8 cellular contexts compared by ENCODE assay signal in the genomic region with DNA sequence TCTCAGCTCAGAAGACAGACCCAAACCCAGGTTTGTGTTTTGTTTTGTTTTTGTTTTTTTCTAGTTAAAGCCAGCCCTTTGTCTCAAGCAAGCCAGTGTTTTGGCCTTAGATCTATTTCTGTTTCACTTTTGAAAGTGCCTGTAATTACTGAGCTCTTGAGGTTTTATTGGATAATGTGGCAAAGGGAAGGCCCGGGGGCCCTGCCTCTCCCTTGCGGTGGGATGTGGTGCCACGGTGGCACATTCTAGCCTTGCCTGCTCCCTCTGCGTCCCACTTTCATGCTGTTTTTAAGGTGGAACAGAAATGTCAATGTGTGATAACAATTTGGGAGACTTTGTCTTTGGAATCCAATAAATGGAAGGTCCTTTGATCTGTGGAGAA. TPM values are rescaled to one million over a fixed set of nuclear protein-coding genes. Genes with fewer than 3 reads are reported as not detected.
A peak's percentile ranks its signal among the peaks of the same experiment; 100 is the strongest.
DNase-seq lines count a peak whose midpoint lies in the region; ATAC-seq, FAIRE-seq and TF ChIP-seq lines count a peak whose summit lies in the region.

No MANE protein-coding gene starts in this region.

- ATAC-seq in right cardiac atrium: no peak
- ATAC-seq in Right ventricle myocardium inferior: no peak
- ATAC-seq in upper lobe of left lung (ENCODE audit: low FRiP score in 2 of 2): no peak
- ATAC-seq in GM21423 (IDR thresholded peaks at IDR 0.05; ENCODE audit: unreplicated experiment): no peak

- H3K9ac ChIP-seq in kidney (ENCODE audit: low read length in 2 of 2): peak overlapping the region; percentile 12 to 80

- no peak for FAIRE-seq in kidney (lab: Jason Lieb, UNC)

- H3K4me1 ChIP-seq in right cardiac atrium (ENCODE audit: control insufficient read depth, insufficient read depth, low read length): peaks cover 11% of the 10 kb centered on the region
- peaks cover 22 to 35% of the 10 kb centered on the region in 2 donors for H3K4me1 ChIP-seq in kidney (ENCODE audit: control insufficient read depth in 1 of 2, insufficient read depth in 1 of 2, low read depth in 1 of 2, low read length in 2 of 2)
- peaks cover 44 to 72% (median 50%) of the 10 kb centered on the region in 4 donors for H3K4me1 ChIP-seq in upper lobe of left lung

- no peak for TF ChIP-seq POLR2A in upper lobe of left lung (IDR thresholded peaks at IDR 0.05)

- intact Hi-C loops in right cardiac atrium (cut with DNase I) (loop anchor here in 2 of 4 donors (5.0 to 10.0 kb wide), 3 partner anchors 100 to 160 kb away; no protein-coding TSS in a partner anchor), Right ventricle myocardium inferior (cut with DNase I) (loop anchor here (10.0 kb wide), 1 partner anchor 180 kb away; the partner anchor contains the start of gene RRM2), kidney (cut with DNase I) (no loop called here)

- peak overlapping the region; percentile 76 for H3K4me3 ChIP-seq in right cardiac atrium (ENCODE audit: low read length)
- peak overlapping the region; percentile 90 to 95 for H3K4me3 ChIP-seq in kidney (ENCODE audit: low read length in 2 of 2)
- H3K4me3 ChIP-seq in upper lobe of left lung: peak overlapping the region; percentile 7 to 93 (median 89)

- H3K9me3 ChIP-seq in right cardiac atrium (ENCODE audit: control insufficient read depth, low read length): no peaks in the 10 kb centered on the region
- no peaks in the 10 kb centered on the region for H3K9me3 ChIP-seq in kidney (ENCODE audit: control insufficient read depth in 1 of 2, low read length in 2 of 2)
- H3K9me3 ChIP-seq in upper lobe of left lung: no peaks in the 10 kb centered on the region

- H3K27ac ChIP-seq in right cardiac atrium (ENCODE audit: low read length): no peak overlapping the region
- peak overlapping the region in 1 of 2 donors; percentile 75 for H3K27ac ChIP-seq in kidney (ENCODE audit: low read depth in 2 of 2, low read length in 2 of 2)
- peak overlapping the region; percentile 88 to 95 (median 90) for H3K27ac ChIP-seq in upper lobe of left lung
- H3K27ac ChIP-seq in substantia nigra (ENCODE audit: low read depth, low read length, poor library complexity, severe bottlenecking): no peak overlapping the region

- no peaks in the 10 kb centered on the region for H3K36me3 ChIP-seq in kidney (ENCODE audit: control insufficient read depth in 1 of 2, insufficient read depth in 2 of 2, low read length in 2 of 2)
- no peaks in the 10 kb centered on the region for H3K36me3 ChIP-seq in upper lobe of left lung

- WGBS in right cardiac atrium: 55% methylated on average over 4 of the region's 4 CpGs
- whole genome bisulfite sequencing in upper lobe of left lung, 2 donors: 7 to 11% methylated on average over 4 of the region's 4 CpGs

- no peak for TF ChIP-seq EP300 in upper lobe of left lung (IDR thresholded peaks at IDR 0.05)

- DNase-seq in right cardiac atrium: no peak
- no peak for DNase-seq in Right ventricle myocardium inferior (ENCODE audit: missing footprints)
- DNase-seq in activated T-cell treated with anti-CD3 and anti-CD28 coated beads, Interleukin-2, amount 50 U/mL, for 48 hours: peak; percentile 60
- DNase-seq in kidney: no peak
- no peak for DNase-seq in upper lobe of left lung
- no peak for DNase-seq in NCI-H2171 (lab: John Stamatoyannopoulos, UW)
- DNase-seq in substantia nigra (lab: John Stamatoyannopoulos, UW): no peak

- no peak for TF ChIP-seq CTCF in kidney (IDR thresholded peaks at IDR 0.05; ENCODE audit: borderline replicate concordance, extremely low read depth, insufficient read depth)
- TF ChIP-seq CTCF in upper lobe of left lung (IDR thresholded peaks at IDR 0.05): no peak

- H3K27me3 ChIP-seq in right cardiac atrium (ENCODE audit: control insufficient read depth, insufficient read depth): no peaks in the 10 kb centered on the region
- H3K27me3 ChIP-seq in upper lobe of left lung: no peaks in the 10 kb centered on the region

RNA-seq across cellular contexts. Expression of gene HPCAL1, which starts 2.5 kb away (rescaled TPM):
- total RNA-seq in right cardiac atrium (10 to 100 TPM; 18.5 to 32.2 (median 24.2) TPM), Right ventricle myocardium inferior (41.9 TPM), kidney (47.3 TPM), upper lobe of left lung (100 to 1,000 TPM; 131 to 481 (median 261) TPM)
- polyA plus RNA-seq in right cardiac atrium (32.0 TPM), kidney (ENCODE audit: insufficient read depth, low read depth, low replicate concordance) (121 TPM)

Comparison
In these comparisons a context has a peak if more than half of its experiments do, and no peak if none do; other contexts are left out.
1. DNase-seq: peak in activated T-cell treated with anti-CD3 and anti-CD28 coated beads, Interleukin-2, amount 50 U/mL, for 48 hours (2 of 2); none in right cardiac atrium (0 of 3), Right ventricle myocardium inferior (single experiment), kidney (single experiment), upper lobe of left lung (0 of 2), NCI-H2171 (single experiment) and substantia nigra (0 of 49).
2. H3K27ac ChIP-seq: peak in upper lobe of left lung (4 of 4); none in right cardiac atrium (single experiment) and substantia nigra (single experiment).
3. Peak in every context shown above with its lines, with median percentiles within 50 percentile points of each other: H3K4me3 ChIP-seq.